Comparison of ENCODE assay signal across 8 cellular contexts in genomic region chr12:110245278-110245868, GRCh38. TPM values are rescaled to one million over a fixed set of nuclear protein-coding genes. Genes with fewer than 3 reads are reported as not detected.
DNase-seq lines count a peak whose midpoint lies in the region; ATAC-seq and TF ChIP-seq lines count a peak whose summit lies in the region.

No MANE protein-coding gene starts in this region.

- no peaks in the 10 kb centered on the region for H3K36me3 Mint-ChIP-seq in naive thymus-derived CD4-positive, alpha-beta T cell

- H3K4me3 Mint-ChIP-seq in naive thymus-derived CD4-positive, alpha-beta T cell = no peak overlapping the region

- H2AFZ ChIP-seq in mammary epithelial cell (ENCODE audit: low read depth, low read length) = no peak overlapping the region

- no TSS peak for BruUV-seq in mammary epithelial cell (replicated peaks; lab: Mats Ljungman, UMichigan)

- H3K79me2 ChIP-seq in mammary epithelial cell (ENCODE audit: insufficient read depth, low read length) = peaks cover 3% of the 10 kb centered on the region

- POLR2A ChIA-PET in naive thymus-derived CD4-positive, alpha-beta T cell (lab: Charles Lee) = no interaction called here

- H3K4me1 ChIP-seq in mammary epithelial cell (ENCODE audit: insufficient read depth, low read length) = peaks cover 39% of the 10 kb centered on the region
- H3K4me1 ChIP-seq in naive thymus-derived CD4-positive, alpha-beta T cell (ENCODE audit: control insufficient read depth in 2 of 2, insufficient read depth in 2 of 2, low read length in 2 of 2) = no peaks in the 10 kb centered on the region

- ATAC-seq in naive thymus-derived CD4-positive, alpha-beta T cell = peak; percentile 85
- ATAC-seq in HG02642 (IDR thresholded peaks at IDR 0.05; ENCODE audit: poor library complexity, unreplicated experiment) = no peak

- CTCF ChIA-PET in mammary epithelial cell (lab: Charles Lee; ENCODE audit: low non-redundant PET) = no interaction called here
- CTCF ChIA-PET in naive thymus-derived CD4-positive, alpha-beta T cell (lab: Charles Lee) = interaction anchor here (0.6 to 2.8 kb wide), 4 partner anchors 38 to 158 kb away, joined by 3 to 7 read pairs (median 3); no protein-coding TSS in a partner anchor

- H3K27me3 Mint-ChIP-seq in naive thymus-derived CD4-positive, alpha-beta T cell = peaks cover 0 to 5% (median 5%) of the 10 kb centered on the region in 5 donors

- peaks cover 0 to 5% (median 0%) of the 10 kb centered on the region in 7 donors for H3K4me1 Mint-ChIP-seq in naive thymus-derived CD4-positive, alpha-beta T cell

- H4K20me1 ChIP-seq in mammary epithelial cell (ENCODE audit: insufficient read depth, low read length) = no peaks in the 10 kb centered on the region

- TF ChIP-seq CTCF in mammary epithelial cell (conservative IDR thresholded peaks at IDR 0.05 in 1 of 2, IDR thresholded peaks at IDR 0.05 in 1 of 2; ENCODE audit: extremely low read depth in 1 of 2, insufficient read depth in 1 of 2, low read depth in 1 of 2, low read length in 2 of 2) = peak; percentile 41 to 51

- WGBS in mammary epithelial cell (ENCODE audit: low coverage, missing lambda C conversion rate) = 88% methylated on average over 4 of the region's 4 CpGs

- no peak overlapping the region for H3K9ac ChIP-seq in mammary epithelial cell (ENCODE audit: insufficient read depth, low read length)

- dilution Hi-C loops in mammary epithelial cell (cut with HindIII; ENCODE audit: low sequenced_read_pairs) = no loop called here

- DNase-seq in activated gamma-delta T cell treated with Interleukin-2 at 50 U/mL for 16 hours (peak; percentile 32), activated gamma-delta T cell (lab: John Stamatoyannopoulos, UW) (no peak), T-helper 9 cell (peak; percentile 31), mammary epithelial cell (no peak), HuH-7 (ENCODE audit: low spot score) (no peak), GOT3 (lab: John Stamatoyannopoulos, UW) (no peak)
- DNase-seq in naive thymus-derived CD4-positive, alpha-beta T cell = peak in 7 of 9 donors; percentile 7 to 46 (median 30)

- H3K27ac Mint-ChIP-seq in naive thymus-derived CD4-positive, alpha-beta T cell = no peak overlapping the region

- H3K36me3 ChIP-seq in mammary epithelial cell (ENCODE audit: insufficient read depth, low read length) = no peaks in the 10 kb centered on the region
- no peaks in the 10 kb centered on the region for H3K36me3 ChIP-seq in naive thymus-derived CD4-positive, alpha-beta T cell (ENCODE audit: control insufficient read depth in 2 of 3, insufficient read depth in 3 of 3, low read length in 3 of 3)

- H3K27me3 ChIP-seq in mammary epithelial cell (ENCODE audit: insufficient read depth, low read length) = no peaks in the 10 kb centered on the region
- no peaks in the 10 kb centered on the region for H3K27me3 ChIP-seq in naive thymus-derived CD4-positive, alpha-beta T cell (ENCODE audit: control insufficient read depth in 2 of 2, insufficient read depth in 2 of 2, low read length in 2 of 2)

- no peak overlapping the region for H3K27ac ChIP-seq in mammary epithelial cell (ENCODE audit: insufficient read depth, low read depth, low read length)
- no peak overlapping the region for H3K27ac ChIP-seq in naive thymus-derived CD4-positive, alpha-beta T cell (ENCODE audit: low read depth, low read length)

- no peak overlapping the region for H3K4me2 ChIP-seq in mammary epithelial cell (ENCODE audit: insufficient read depth, low read depth, low read length)

- intact Hi-C loops in mammary epithelial cell (cut with micrococcal nuclease) = loop anchor here (1.0 kb wide), 1 partner anchor 145 kb away; no protein-coding TSS in a partner anchor
- intact Hi-C loops in naive thymus-derived CD4-positive, alpha-beta T cell (cut with micrococcal nuclease) = loop anchor here in 1 of 2 donors (1.0 kb wide), 2 partner anchors 121 to 145 kb away; partner anchors contain the start of gene IFT81

- no peaks in the 10 kb centered on the region for H3K9me3 Mint-ChIP-seq in naive thymus-derived CD4-positive, alpha-beta T cell

- H3K4me3 ChIP-seq in mammary epithelial cell (replicated peaks in 1 of 3; ENCODE audit: insufficient read depth in 1 of 3, low read depth in 2 of 3, low read length in 3 of 3) = no peak overlapping the region
- no peak overlapping the region for H3K4me3 ChIP-seq in naive thymus-derived CD4-positive, alpha-beta T cell (ENCODE audit: low read length)

- in situ Hi-C loops in mammary epithelial cell (cut with MboI; ENCODE audit: low sequenced_read_pairs in 2 of 2) = no loop called here

- H3K9me3 ChIP-seq in mammary epithelial cell (replicated peaks; ENCODE audit: insufficient read depth, low read length) = no peaks in the 10 kb centered on the region
- H3K9me3 ChIP-seq in naive thymus-derived CD4-positive, alpha-beta T cell (ENCODE audit: control insufficient read depth in 2 of 3, low read length in 3 of 3) = no peaks in the 10 kb centered on the region

RNA-seq across cellular contexts. Expression of gene ATP2A2, which starts 35.7 kb away (rescaled TPM):
- total RNA-seq in mammary epithelial cell = 100 to 1,000 TPM; 311 to 337 TPM
- polyA plus RNA-seq in mammary epithelial cell = 156 TPM
- polyA minus RNA-seq in mammary epithelial cell = 444 TPM
- total RNA-seq in naive thymus-derived CD4-positive, alpha-beta T cell = 100 to 1,000 TPM in 2 of 5 experiments, 10 to 100 TPM in 3; 81.4 to 160 (median 83.9) TPM
- polyA plus RNA-seq in naive thymus-derived CD4-positive, alpha-beta T cell = 1 to 10 TPM; 2.1 to 2.5 TPM

Comparison
In these comparisons a context has a peak if more than half of its experiments do, and no peak if none do; other contexts are left out.
1. DNase-seq: peak in activated gamma-delta T cell treated with Interleukin-2 at 50 U/mL for 16 hours (single experiment), T-helper 9 cell (single experiment) and naive thymus-derived CD4-positive, alpha-beta T cell (7 of 9); none in activated gamma-delta T cell (single experiment), mammary epithelial cell (single experiment), HuH-7 (single experiment) and GOT3 (single experiment).